30 cellular contexts compared by ENCODE assay signal in genomic region chrX:47518105-47518504, GRCh38. TPM values are rescaled to one million over a fixed set of nuclear protein-coding genes. Genes with fewer than 3 reads are reported as not detected.
DNase-seq lines count a peak whose midpoint lies in the region; ATAC-seq, FAIRE-seq and TF ChIP-seq lines count a peak whose summit lies in the region.
"Had no signal": no experiment of that assay in that cellular context is flagged by ENCODE, and none has a peak within 500 bp of the region (broad histone marks: within the 10 kb centered on the region; RNA-seq: fewer than 3 reads in every experiment).

No MANE protein-coding gene starts in this region.

- intact Hi-C loops in OCI-LY7 (cut with micrococcal nuclease; ENCODE audit: unreplicated experiment) (no loop called here), K562 (cut with micrococcal nuclease) (no loop called here)

- peaks cover 17% of the 10 kb centered on the region for H3K9me3 ChIP-seq in BLaER1
- no peaks in the 10 kb centered on the region for H3K9me3 ChIP-seq in OCI-LY7 (ENCODE audit: low read length)
- no peaks in the 10 kb centered on the region for H3K9me3 ChIP-seq in K562 (replicated peaks; ENCODE audit: control insufficient read depth, insufficient read depth, low read depth, low read length)
- H3K9me3 ChIP-seq: pancreas, vagina had no signal

- in situ Hi-C loops in K562 (cut with MboI) = loop anchor here (25.0 kb wide), 1 partner anchor 519 kb away; no protein-coding TSS in a partner anchor

- TF ChIP-seq CTCF in OCI-LY7 (conservative IDR thresholded peaks at IDR 0.05; ENCODE audit: low read length) (no peak), K562 (IDR thresholded peaks at IDR 0.05 in 2 of 3, conservative IDR thresholded peaks at IDR 0.05 in 1 of 3; ENCODE audit: insufficient read depth in 2 of 3, low read depth in 1 of 3, low read length in 3 of 3) (no peak)

- H3K9me1 ChIP-seq in K562 (ENCODE audit: control insufficient read depth, insufficient read depth, low read length) = no peaks in the 10 kb centered on the region

- H2BK120ac ChIP-seq in mesendoderm (ENCODE audit: low read depth, low read length) = no peak overlapping the region

- no peaks in the 10 kb centered on the region for H3K79me1 ChIP-seq in mesendoderm (ENCODE audit: low read length)

- peaks cover 7% of the 10 kb centered on the region for H3K4me1 Mint-ChIP-seq in stimulated activated effector memory CD8-positive, alpha-beta T cell treated with anti-CD3 and anti-CD28 coated beads, Interleukin-12 subunit alpha, Interleukin-12 subunit beta, amount 100 ng/mL, for 72 hours

- 42% methylated on average over 3 of the region's 4 CpGs for WGBS in K562 (ENCODE audit: insufficient coverage, low coverage, missing lambda C conversion rate)
- no CpG with 5 or more reads among the region's 4 CpGs for WGBS in mesendoderm (ENCODE audit: extremely low coverage, insufficient coverage, low lambda C conversion rate)

- no peak overlapping the region for H4K5ac ChIP-seq in mesendoderm (ENCODE audit: low read length)

- H3K4ac ChIP-seq in mesendoderm (ENCODE audit: low read depth, low read length) = no peak overlapping the region

- H3K27me3 ChIP-seq in BLaER1 (no peaks in the 10 kb centered on the region), K562 (ENCODE audit: control insufficient read depth in 2 of 2, insufficient read depth in 2 of 2, low read length in 2 of 2) (no peaks in the 10 kb centered on the region), mesendoderm (ENCODE audit: insufficient read depth, low read length, poor library complexity) (no peaks in the 10 kb centered on the region)
- H3K27me3 ChIP-seq: pancreas, vagina had no signal

- H4K8ac ChIP-seq in mesendoderm (ENCODE audit: low read depth, low read length) = no peak overlapping the region

- H3K23ac ChIP-seq in mesendoderm (ENCODE audit: low read length) = no peak overlapping the region

- H3K4me3 ChIP-seq in BLaER1 (no peak overlapping the region), OCI-LY7 (ENCODE audit: low read depth, low read length, poor library complexity, severe bottlenecking) (no peak overlapping the region), K562 (no peak overlapping the region), mesendoderm (ENCODE audit: low read length) (no peak overlapping the region)
- H3K4me3 ChIP-seq: pancreas, vagina had no signal

- DNase-seq in OCI-LY7 (ENCODE audit: low spot score) = no peak
- no peak for DNase-seq in K562 (ENCODE audit: extremely low read depth in 1 of 4, low spot score in 3 of 4)
- peak; percentile 68 for DNase-seq in mesendoderm
- no peak for DNase-seq in stimulated activated effector memory CD8-positive, alpha-beta T cell treated with anti-CD3 and anti-CD28 coated beads, Interleukin-12 subunit alpha, Interleukin-12 subunit beta, amount 100 ng/mL, for 72 hours (ENCODE audit: low spot score in 2 of 2)
- DNase-seq: activated CD8-positive, alpha-beta T cell treated with anti-CD3 and anti-CD28 coated beads for 36 hours; amniotic stem cell; Calu3; CD4-positive, CD25-positive, alpha-beta regulatory T cell; DMS79; GF-D8; HFFc6; hippocampal formation; left colon; NCI-H1436 treated with DMSO at 0.1 percent for 48 hours; NCI-H2107; NCI-H446; pancreas; small intestine; stimulated activated CD4-positive, alpha-beta T cell treated with anti-CD3 and anti-CD28 coated beads, Interleukin-1b, Interleukin-23, amount 100 ng/mL, for 48 hours; stimulated activated naive CD8-positive, alpha-beta T cell treated with anti-CD3 and anti-CD28 coated beads, Interleukin-15, amount 100 ng/mL, for 72 hours had no signal

- ATAC-seq in K562 (no peak), GM19035 (IDR thresholded peaks at IDR 0.05; ENCODE audit: unreplicated experiment) (no peak), HG03097 (IDR thresholded peaks at IDR 0.05; ENCODE audit: low FRiP score, unreplicated experiment) (no peak), HG02759 (IDR thresholded peaks at IDR 0.05; ENCODE audit: unreplicated experiment) (no peak)
- ATAC-seq in stimulated activated effector memory CD8-positive, alpha-beta T cell treated with anti-CD3 and anti-CD28 coated beads, Interleukin-12 subunit alpha, Interleukin-12 subunit beta, amount 100 ng/mL, for 72 hours = no peak
- ATAC-seq: activated CD8-positive, alpha-beta T cell treated with anti-CD3 and anti-CD28 coated beads for 36 hours; activated T-helper 17 cell treated with anti-CD3 and anti-CD28 coated beads, Interleukin-2, amount 50 U/mL, for 72 hours; left colon; pancreas; Right ventricle myocardium inferior; stimulated activated naive CD8-positive, alpha-beta T cell treated with anti-CD3 and anti-CD28 coated beads, Interleukin-15, amount 100 ng/mL, for 72 hours had no signal

- POLR2A ChIA-PET in OCI-LY7 (lab: Charles Lee) (interaction anchor here (1.0 kb wide), 1 partner anchor 33 kb away, joined by 3 read pairs; no protein-coding TSS in a partner anchor), K562 (lab: Yijun Ruan, JAX) (interaction anchor here (0.8 kb wide), 1 partner anchor 300 kb away, joined by 5 read pairs; no protein-coding TSS in a partner anchor)

- H4K20me1 ChIP-seq in BLaER1 (no peaks in the 10 kb centered on the region), OCI-LY7 (ENCODE audit: insufficient read depth, low read length) (no peaks in the 10 kb centered on the region), K562 (replicated peaks; ENCODE audit: control insufficient read depth, insufficient read depth, low read length) (no peaks in the 10 kb centered on the region)

- no peaks in the 10 kb centered on the region for H3K79me2 ChIP-seq in OCI-LY7 (ENCODE audit: insufficient read depth, low read depth, low read length)
- no peaks in the 10 kb centered on the region for H3K79me2 ChIP-seq in K562 (ENCODE audit: control insufficient read depth, insufficient read depth, low read length)
- no peaks in the 10 kb centered on the region for H3K79me2 ChIP-seq in mesendoderm (ENCODE audit: control insufficient read depth, insufficient read depth, low read length)

- no peaks in the 10 kb centered on the region for H3K9me3 Mint-ChIP-seq in stimulated activated effector memory CD8-positive, alpha-beta T cell treated with anti-CD3 and anti-CD28 coated beads, Interleukin-12 subunit alpha, Interleukin-12 subunit beta, amount 100 ng/mL, for 72 hours
- H3K9me3 Mint-ChIP-seq: activated CD8-positive, alpha-beta T cell treated with anti-CD3 and anti-CD28 coated beads for 36 hours; activated naive CD4-positive, alpha-beta T cell treated with anti-CD3 and anti-CD28 coated beads, Interleukin-2, amount 50 U/mL, for 24 hours; activated T-helper 17 cell treated with anti-CD3 and anti-CD28 coated beads, Interleukin-2, amount 50 U/mL, for 72 hours; HFFc6; stimulated activated naive CD8-positive, alpha-beta T cell treated with anti-CD3 and anti-CD28 coated beads, Interleukin-15, amount 100 ng/mL, for 72 hours; T-helper 2 cell treated with Interferon-gamma antibody and Interleukin-4, amounts not matched to agents 5 μg/mL and 100 μg/mL, for 36 hours had no signal

- H3K27ac Mint-ChIP-seq in stimulated activated effector memory CD8-positive, alpha-beta T cell treated with anti-CD3 and anti-CD28 coated beads, Interleukin-12 subunit alpha, Interleukin-12 subunit beta, amount 100 ng/mL, for 72 hours = no peak overlapping the region
- H3K27ac Mint-ChIP-seq: activated CD8-positive, alpha-beta T cell treated with anti-CD3 and anti-CD28 coated beads for 36 hours; activated naive CD4-positive, alpha-beta T cell treated with anti-CD3 and anti-CD28 coated beads, Interleukin-2, amount 50 U/mL, for 24 hours; activated T-helper 17 cell treated with anti-CD3 and anti-CD28 coated beads, Interleukin-2, amount 50 U/mL, for 72 hours; CD4-positive, CD25-positive, alpha-beta regulatory T cell; HFFc6; stimulated activated naive CD8-positive, alpha-beta T cell treated with anti-CD3 and anti-CD28 coated beads, Interleukin-15, amount 100 ng/mL, for 72 hours; T-helper 2 cell treated with Interferon-gamma antibody and Interleukin-4, amounts not matched to agents 5 μg/mL and 100 μg/mL, for 36 hours had no signal

- no peak overlapping the region for H3K9ac ChIP-seq in BLaER1
- no peak overlapping the region for H3K9ac ChIP-seq in K562 (ENCODE audit: insufficient read depth in 1 of 2, low read depth in 2 of 2, low read length in 2 of 2)
- H3K9ac ChIP-seq in mesendoderm (ENCODE audit: low read length) = no peak overlapping the region

- H3K36me3 Mint-ChIP-seq in stimulated activated effector memory CD8-positive, alpha-beta T cell treated with anti-CD3 and anti-CD28 coated beads, Interleukin-12 subunit alpha, Interleukin-12 subunit beta, amount 100 ng/mL, for 72 hours = no peaks in the 10 kb centered on the region
- H3K36me3 Mint-ChIP-seq: activated naive CD4-positive, alpha-beta T cell treated with anti-CD3 and anti-CD28 coated beads, Interleukin-2, amount 50 U/mL, for 24 hours; CD4-positive, CD25-positive, alpha-beta regulatory T cell had no signal

- H3K18ac ChIP-seq in mesendoderm (ENCODE audit: low read length) = no peak overlapping the region

- H2AFZ ChIP-seq in OCI-LY7 (ENCODE audit: low read length) (peak overlapping the region; percentile 67; the same call in 1 of the 2 replicates), K562 (ENCODE audit: low read depth, low read length) (peak overlapping the region; percentile 9; the same call in 1 of the 2 replicates)

- CTCF ChIA-PET in OCI-LY7 (lab: Charles Lee; ENCODE audit: unreplicated experiment) (no interaction called here), K562 (lab: Yijun Ruan, JAX; ENCODE audit: low intra/inter-chr PET ratio) (no interaction called here)

- BruUV-seq in OCI-LY7 (replicated peaks; lab: Mats Ljungman, UMichigan) = no TSS peak
- no TSS peak for BruUV-seq in K562 (replicated peaks; lab: Mats Ljungman, UMichigan)

- H3K4me2 ChIP-seq in BLaER1 = peak overlapping the region; percentile 9; the same call in 1 of the 2 replicates
- H3K4me2 ChIP-seq in OCI-LY7 (ENCODE audit: low read length) = no peak overlapping the region
- H3K4me2 ChIP-seq in K562 (ENCODE audit: insufficient read depth, low read length) = no peak overlapping the region
- no peak overlapping the region for H3K4me2 ChIP-seq in mesendoderm (ENCODE audit: low read length)

- H3K4me1 ChIP-seq in BLaER1 (0 out of 2 replicates have a peak, but pooled peaks cover 4% of the 10 kb centered on the region), OCI-LY7 (ENCODE audit: insufficient read depth, low read length, poor library complexity, severe bottlenecking) (peaks cover 16% of the 10 kb centered on the region), K562 (replicated peaks in 1 of 2; ENCODE audit: control insufficient read depth in 2 of 2, insufficient read depth in 2 of 2, low read length in 2 of 2) (peaks cover 0 to under 1% of the 10 kb centered on the region in 2 experiments; a peak in 1 of 5 replicates), mesendoderm (ENCODE audit: control insufficient read depth, low read depth, low read length) (no peaks in the 10 kb centered on the region)
- H3K4me1 ChIP-seq: pancreas, vagina had no signal

- H3K56ac ChIP-seq in mesendoderm (ENCODE audit: low read length) = no peak overlapping the region

- no peak overlapping the region for H3K4me3 Mint-ChIP-seq in stimulated activated effector memory CD8-positive, alpha-beta T cell treated with anti-CD3 and anti-CD28 coated beads, Interleukin-12 subunit alpha, Interleukin-12 subunit beta, amount 100 ng/mL, for 72 hours
- H3K4me3 Mint-ChIP-seq: activated CD8-positive, alpha-beta T cell treated with anti-CD3 and anti-CD28 coated beads for 36 hours; activated naive CD4-positive, alpha-beta T cell treated with anti-CD3 and anti-CD28 coated beads, Interleukin-2, amount 50 U/mL, for 24 hours; activated T-helper 17 cell treated with anti-CD3 and anti-CD28 coated beads, Interleukin-2, amount 50 U/mL, for 72 hours; CD4-positive, CD25-positive, alpha-beta regulatory T cell; HFFc6; stimulated activated naive CD8-positive, alpha-beta T cell treated with anti-CD3 and anti-CD28 coated beads, Interleukin-15, amount 100 ng/mL, for 72 hours; T-helper 2 cell treated with Interferon-gamma antibody and Interleukin-4, amounts not matched to agents 5 μg/mL and 100 μg/mL, for 36 hours had no signal

- no peak overlapping the region for H2BK5ac ChIP-seq in mesendoderm (ENCODE audit: low read length)

- no peak for TF ChIP-seq EP300 in K562 (IDR thresholded peaks at IDR 0.05; ENCODE audit: low read length)

- no peak overlapping the region for H2BK15ac ChIP-seq in mesendoderm (replicated peaks; ENCODE audit: low read depth)

- no peak for TF ChIP-seq POLR2A in K562 (conservative IDR thresholded peaks at IDR 0.05)

- H3K27ac ChIP-seq in BLaER1 (no peak overlapping the region), OCI-LY7 (ENCODE audit: low read depth, low read length, poor library complexity, severe bottlenecking) (no peak overlapping the region), K562 (ENCODE audit: extremely low read depth, low read depth, low read length) (no peak overlapping the region), mesendoderm (ENCODE audit: low read depth, low read length) (no peak overlapping the region)
- H3K27ac ChIP-seq: pancreas, vagina had no signal

- no peak for TF ChIP-seq RAD21 in K562 (CRISPR knock-in tag; conservative IDR thresholded peaks at IDR 0.05 in 1 of 2, IDR thresholded peaks at IDR 0.05 in 1 of 2)

- no peak overlapping the region for H2AK5ac ChIP-seq in mesendoderm (ENCODE audit: low read length)

- FAIRE-seq in K562 (lab: Jason Lieb, UNC) = no peak
- FAIRE-seq: H1, pancreas, small intestine had no signal

- H3K36me3 ChIP-seq in BLaER1 (no peaks in the 10 kb centered on the region), OCI-LY7 (ENCODE audit: insufficient read depth, low read length) (no peaks in the 10 kb centered on the region), K562 (ENCODE audit: control insufficient read depth, insufficient read depth, low read length) (no peaks in the 10 kb centered on the region), mesendoderm (ENCODE audit: control insufficient read depth, insufficient read depth, low read length) (no peaks in the 10 kb centered on the region)
- H3K36me3 ChIP-seq: pancreas, vagina had no signal

- H3K9me2 ChIP-seq in OCI-LY7 (ENCODE audit: insufficient read depth, low read length) = no peaks in the 10 kb centered on the region

RNA-seq across cellular contexts. Expression of gene ZNF41, which starts 35.1 kb away (rescaled TPM):
- total RNA-seq in OCI-LY7 (2014; rRNA removed; shearing (Covaris generic)) = 8.4 and 10.7 TPM in 2 replicates
- 9.7 and 10.7 TPM in 2 replicates for total RNA-seq in OCI-LY7 (2022)
- total RNA-seq in K562 (2011; cell fraction: chromatin; rRNA removed; ENCODE audit: low replicate concordance) = 5.4 and 15.9 TPM in 2 replicates
- total RNA-seq in K562 (2011; cell fraction: nucleolus; rRNA removed) = 4.2 and 5.9 TPM in 2 replicates
- 7.6 and 8.9 TPM in 2 replicates for total RNA-seq in K562 (2011; cell fraction: nucleoplasm; rRNA removed)
- 5.9 and 6.1 TPM in 2 replicates for total RNA-seq in K562 (2014; rRNA removed)
- 7.3 and 8.6 TPM in 2 replicates for total RNA-seq in K562 (2014; rRNA removed; fragmentation: Illumina TruSeq; extraction: Trizol)
- 7.6 and 7.8 TPM in 2 replicates for total RNA-seq in K562 (2015; rRNA removed; fragmentation: Illumina TruSeq; extraction: Trizol)
- 6.8 and 6.9 TPM in 2 replicates for total RNA-seq in K562 (2021)
- polyA plus RNA-seq in K562 (2011; rRNA removed) = 5.0 and 6.6 TPM in 2 replicates
- polyA plus RNA-seq in K562 (2011; cell fraction: cytosol; rRNA removed) = 2.2 and 2.6 TPM in 2 replicates
- polyA plus RNA-seq in K562 (2011; cell fraction: nucleus; rRNA removed) = 5.4 TPM in 2 replicates
- 4.0 and 4.3 TPM in 2 replicates for polyA plus RNA-seq in K562 (2012)
- 6.7 and 7.7 TPM in 2 replicates for polyA plus RNA-seq in K562 (2014; fragmentation: Illumina TruSeq; extraction: Trizol)
- 1 to 10 TPM in 1 of 2 experiments, under 1 TPM in 1; 0.53 to 2.5 TPM for polyA plus RNA-seq in K562 (2014; fragmentation: Nextera tagmentation; extraction: Ambion mirVana)
- 5.2 and 5.3 TPM in 2 replicates for polyA plus RNA-seq in K562 (2014; rRNA removed)
- polyA minus RNA-seq in K562 (2011; rRNA and poly(A)+ RNA removed) = 10.5 and 13.8 TPM in 2 replicates
- polyA minus RNA-seq in K562 (2011; cell fraction: cytosol; rRNA and poly(A)+ RNA removed) = 2.7 and 5.9 TPM in 2 replicates
- 3.5 and 3.6 TPM in 2 replicates for polyA minus RNA-seq in K562 (2011; cell fraction: nucleus; rRNA and poly(A)+ RNA removed)
- polyA plus RNA-seq in mesendoderm (2013, experiment 1 of 2) = 2.8 TPM
- 2.7 TPM for polyA plus RNA-seq in mesendoderm (2013, experiment 2 of 2)

RNA-seq across cellular contexts. Expression of gene ARAF, which starts 42.9 kb away (rescaled TPM):
- total RNA-seq in OCI-LY7 (2014; rRNA removed; shearing (Covaris generic)) = 13.2 and 28.9 TPM in 2 replicates
- total RNA-seq in OCI-LY7 (2022) = 52.4 and 58.2 TPM in 2 replicates
- 73.6 and 169 TPM in 2 replicates for total RNA-seq in K562 (2011; cell fraction: chromatin; rRNA removed; ENCODE audit: low replicate concordance)
- 112 and 121 TPM in 2 replicates for total RNA-seq in K562 (2011; cell fraction: nucleolus; rRNA removed)
- total RNA-seq in K562 (2011; cell fraction: nucleoplasm; rRNA removed) = 88.2 and 117 TPM in 2 replicates
- 22.2 and 24.5 TPM in 2 replicates for total RNA-seq in K562 (2014; rRNA removed)
- 21.4 and 22.1 TPM in 2 replicates for total RNA-seq in K562 (2014; rRNA removed; fragmentation: Illumina TruSeq; extraction: Trizol)
- total RNA-seq in K562 (2015; rRNA removed; fragmentation: Illumina TruSeq; extraction: Trizol) = 26.1 and 29.4 TPM in 2 replicates
- total RNA-seq in K562 (2021) = 67.7 and 70.0 TPM in 2 replicates
- 43.0 and 57.6 TPM in 2 replicates for polyA plus RNA-seq in K562 (2011; rRNA removed)
- 38.6 and 60.5 TPM in 2 replicates for polyA plus RNA-seq in K562 (2011; cell fraction: cytosol; rRNA removed)
- 132 and 195 TPM in 2 replicates for polyA plus RNA-seq in K562 (2011; cell fraction: nucleus; rRNA removed)
- 46.8 and 58.0 TPM in 2 replicates for polyA plus RNA-seq in K562 (2012)
- polyA plus RNA-seq in K562 (2014; fragmentation: Illumina TruSeq; extraction: Trizol) = 48.1 and 60.1 TPM in 2 replicates
- polyA plus RNA-seq in K562 (2014; fragmentation: Nextera tagmentation; extraction: Ambion mirVana) = 1 to 10 TPM; 5.5 to 8.8 TPM
- 38.6 and 42.0 TPM in 2 replicates for polyA plus RNA-seq in K562 (2014; rRNA removed)
- 50.5 and 58.7 TPM in 2 replicates for polyA minus RNA-seq in K562 (2011; rRNA and poly(A)+ RNA removed)
- 33.5 and 38.0 TPM in 2 replicates for polyA minus RNA-seq in K562 (2011; cell fraction: cytosol; rRNA and poly(A)+ RNA removed)
- 54.1 and 55.8 TPM in 2 replicates for polyA minus RNA-seq in K562 (2011; cell fraction: nucleus; rRNA and poly(A)+ RNA removed)
- polyA plus RNA-seq in mesendoderm (2013, experiment 1 of 2) = 42.4 TPM
- polyA plus RNA-seq in mesendoderm (2013, experiment 2 of 2) = 41.0 TPM
